Comparison of ENCODE assay signal across 8 cellular contexts in genomic region chr10:73591935-73592699, GRCh38. TPM values are rescaled to one million over a fixed set of nuclear protein-coding genes. Genes with fewer than 3 reads are reported as not detected.
A peak's percentile ranks its signal among the peaks of the same experiment; 100 is the strongest.
DNase-seq lines count a peak whose midpoint lies in the region; ATAC-seq lines count a peak whose summit lies in the region.

No MANE protein-coding gene starts in this region.

- peak overlapping the region; percentile 92 for H3K27ac ChIP-seq in epithelial cell of prostate

- DNase-seq in DMS153 treated with DMSO at 0.1 percent for 48 hours (lab: John Stamatoyannopoulos, UW; ENCODE audit: unreplicated experiment) (peak; percentile 50), HuH-7.5 (ENCODE audit: low spot score) (peak; percentile 55), SW480 (ENCODE audit: low spot score) (peak; percentile 82), epithelial cell of prostate (ENCODE audit: low read depth, low spot score) (no peak), middle frontal gyrus (ENCODE audit: extremely low spot score, low spot score) (peak; percentile 46), ureter (ENCODE audit: low spot score) (peak; percentile 77), 8988T (no peak)

- no peak for ATAC-seq in HG03520 (IDR thresholded peaks at IDR 0.05; ENCODE audit: unreplicated experiment)

RNA-seq across cellular contexts. Expression of gene USP54, which starts 1.0 kb away (rescaled TPM):
- total RNA-seq in ureter: 124 TPM

RNA-seq across cellular contexts. Expression of gene MYOZ1, which starts 49.2 kb away (rescaled TPM):
- 0.91 TPM for total RNA-seq in ureter

Comparison
In these comparisons a context has a peak if more than half of its experiments do, and no peak if none do; other contexts are left out.
1. DNase-seq: peak in DMS153 treated with DMSO at 0.1 percent for 48 hours (single experiment), HuH-7.5 (single experiment), SW480 (single experiment), middle frontal gyrus (single experiment) and ureter (single experiment); none in epithelial cell of prostate (single experiment) and 8988T (single experiment).